In genomic region chr6:52227495-52227894, GRCh38 we compare ENCODE assay signal across 9 cellular contexts. TPM values are rescaled to one million over a fixed set of nuclear protein-coding genes. Genes with fewer than 3 reads are reported as not detected.
A peak's percentile ranks its signal among the peaks of the same experiment; 100 is the strongest.
DNase-seq lines count a peak whose midpoint lies in the region; ATAC-seq and TF ChIP-seq lines count a peak whose summit lies in the region.
"Had no signal": no experiment of that assay in that cellular context is flagged by ENCODE, and none has a peak within 500 bp of the region (broad histone marks: within the 10 kb centered on the region; RNA-seq: fewer than 3 reads in every experiment).

No MANE protein-coding gene starts in this region.

- no peak overlapping the region for H3K9ac ChIP-seq in colonic mucosa (ENCODE audit: low read depth in 2 of 2, low read length in 2 of 2)

- ATAC-seq in GM18867 (IDR thresholded peaks at IDR 0.05; ENCODE audit: unreplicated experiment): peak; percentile 98
- peak; percentile 95 for ATAC-seq in HG02610 (IDR thresholded peaks at IDR 0.05; ENCODE audit: unreplicated experiment)

- peak; percentile 36 for DNase-seq in MV-4-11 (lab: John Stamatoyannopoulos, UW)
- peak; percentile 25 for DNase-seq in renal cortical epithelial cell (ENCODE audit: low read depth)
- no peak for DNase-seq in cerebellar cortex (ENCODE audit: low spot score)
- no peak for DNase-seq in osteoblast (ENCODE audit: insufficient read length, low spot score, missing footprints)
- no peak for DNase-seq in colonic mucosa
- no peak for DNase-seq in transverse colon
- DNase-seq: GF-D8 had no signal

- H3K4me3 ChIP-seq in osteoblast (ENCODE audit: insufficient read depth, low read length) (no peak overlapping the region), colonic mucosa (no peak overlapping the region), transverse colon (no peak overlapping the region)

- no peak for TF ChIP-seq EP300 in transverse colon (IDR thresholded peaks at IDR 0.05; ENCODE audit: low read depth)

- H3K36me3 ChIP-seq in osteoblast (ENCODE audit: insufficient read depth, low read length) (no peaks in the 10 kb centered on the region), colonic mucosa (no peaks in the 10 kb centered on the region), transverse colon (no peaks in the 10 kb centered on the region)

- intact Hi-C loops in colonic mucosa (cut with DNase I): no loop called here
- intact Hi-C loops in transverse colon (cut with DNase I; ENCODE audit: low total_unique reads): no loop called here

- no peak overlapping the region for H3K4me2 ChIP-seq in osteoblast (ENCODE audit: insufficient read depth, low read length)

- TF ChIP-seq CTCF in osteoblast (IDR thresholded peaks at IDR 0.05; ENCODE audit: extremely low read depth, low read depth, low read length): no peak
- no peak for TF ChIP-seq CTCF in colonic mucosa (IDR thresholded peaks at IDR 0.05)
- no peak for TF ChIP-seq CTCF in transverse colon (IDR thresholded peaks at IDR 0.05)

- TF ChIP-seq POLR2A in transverse colon (IDR thresholded peaks at IDR 0.05): no peak

- in situ Hi-C loops in transverse colon (cut with MboI; ENCODE audit: low pct_ligation_motif_present in 1 of 4, low pct_unique_long_range_greater_than_20kb in 1 of 4, low sequenced_read_pairs in 3 of 4): no loop called here

- H3K9me3 ChIP-seq in osteoblast (ENCODE audit: low read depth, low read length) (no peaks in the 10 kb centered on the region), colonic mucosa (no peaks in the 10 kb centered on the region), transverse colon (no peaks in the 10 kb centered on the region)

- WGBS in transverse colon (ENCODE audit: low coverage in 1 of 2), 2 donors: 50% methylated on average over 1 of the region's 1 CpG; no CpG with 5 or more reads in 1 of the 2 donors

- H3K27ac ChIP-seq in osteoblast (ENCODE audit: low read depth, low read length) (no peak overlapping the region), colonic mucosa (no peak overlapping the region), transverse colon (no peak overlapping the region)

- peaks cover 12% of the 10 kb centered on the region for H3K27me3 ChIP-seq in osteoblast (ENCODE audit: insufficient read depth, low read length)
- H3K27me3 ChIP-seq in colonic mucosa: no peaks in the 10 kb centered on the region
- no peaks in the 10 kb centered on the region for H3K27me3 ChIP-seq in transverse colon

- no peaks in the 10 kb centered on the region for H4K20me1 ChIP-seq in osteoblast (ENCODE audit: insufficient read depth, low read length)

- H3K4me1 ChIP-seq in osteoblast (ENCODE audit: insufficient read depth, low read length) (no peaks in the 10 kb centered on the region), colonic mucosa (no peaks in the 10 kb centered on the region), transverse colon (no peaks in the 10 kb centered on the region)

- no peak overlapping the region for H2AFZ ChIP-seq in osteoblast (ENCODE audit: low read length)

- H3K79me2 ChIP-seq in osteoblast (ENCODE audit: insufficient read depth, low read length): no peaks in the 10 kb centered on the region

RNA-seq across cellular contexts. Expression of gene IL17F, which starts 16.8 kb away (rescaled TPM):
- not detected in 2 replicates for total RNA-seq in renal cortical epithelial cell
- not detected in 2 replicates for total RNA-seq in osteoblast
- under 1 TPM in 1 of 2 donors, not detected in 1; 0.32 TPM for total RNA-seq in colonic mucosa
- total RNA-seq in transverse colon: not detected

RNA-seq across cellular contexts. Expression of gene IL17A, which starts 41.3 kb away (rescaled TPM):
- total RNA-seq in renal cortical epithelial cell (not detected in 2 replicates), osteoblast (not detected in 2 replicates), colonic mucosa (not detected), transverse colon (not detected)

RNA-seq across cellular contexts. Expression of gene MCM3, which starts 57.0 kb away (rescaled TPM):
- 42.2 and 48.6 TPM in 2 replicates for total RNA-seq in renal cortical epithelial cell
- 19.2 and 19.4 TPM in 2 replicates for total RNA-seq in osteoblast
- 100 to 1,000 TPM in 1 of 2 donors, 10 to 100 TPM in 1; 28.9 to 117 TPM for total RNA-seq in colonic mucosa
- 10 to 100 TPM; 13.5 to 27.3 (median 24.2) TPM for total RNA-seq in transverse colon

Comparison
In these comparisons a context has a peak if more than half of its experiments do, and no peak if none do; other contexts are left out.
1. DNase-seq: peak in MV-4-11 (single experiment) and renal cortical epithelial cell (single experiment); none in cerebellar cortex (single experiment), osteoblast (single experiment), colonic mucosa (single experiment) and transverse colon (single experiment).